In the genomic region with DNA sequence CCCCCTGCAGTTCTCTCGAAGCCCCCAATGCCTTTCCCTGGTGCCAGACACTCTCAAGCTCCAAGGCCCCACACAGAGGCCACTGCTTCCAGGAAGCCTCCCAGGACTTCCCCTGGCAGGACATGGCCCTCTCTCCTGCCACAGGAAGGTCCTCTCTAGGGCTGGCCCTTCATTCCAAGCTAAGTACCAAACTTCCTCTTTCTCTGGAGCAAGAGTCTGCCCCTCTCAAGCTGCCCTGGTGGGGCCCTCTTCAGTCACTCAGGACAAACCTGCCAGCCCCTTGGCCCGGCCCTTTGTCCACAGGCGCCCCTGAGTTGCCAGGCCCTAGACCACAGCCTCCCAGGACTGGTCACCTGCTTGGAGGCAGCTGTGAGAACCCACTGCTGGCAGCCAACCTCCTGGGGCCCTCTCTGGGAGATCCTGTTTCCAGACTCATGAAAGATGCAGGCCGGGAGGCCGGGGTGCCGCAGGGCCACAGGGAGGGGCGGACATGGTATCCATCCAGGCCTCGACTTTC, we compare ENCODE assay signal across 9 cellular contexts. TPM values are rescaled to one million over a fixed set of nuclear protein-coding genes. Genes with fewer than 3 reads are reported as not detected.
DNase-seq lines count a peak whose midpoint lies in the region; ATAC-seq and TF ChIP-seq lines count a peak whose summit lies in the region.
"Had no signal": no experiment of that assay in that cellular context is flagged by ENCODE, and none has a peak within 500 bp of the region (broad histone marks: within the 10 kb centered on the region; RNA-seq: fewer than 3 reads in every experiment).

No MANE protein-coding gene starts in this region.

- H3K27ac ChIP-seq in VCaP = peak overlapping the region; percentile 30; the same call in 1 of the 2 replicates

- no peaks in the 10 kb centered on the region for H3K27me3 Mint-ChIP-seq in glutamatergic neuron (ENCODE audit: unreplicated experiment)
- H3K27me3 Mint-ChIP-seq: memory B cell had no signal

- peak overlapping the region; percentile 64 for H3K27ac Mint-ChIP-seq in glutamatergic neuron (ENCODE audit: unreplicated experiment)

- DNase-seq in G401 (ENCODE audit: low spot score) (peak; percentile 7), glutamatergic neuron (no peak), pons (ENCODE audit: low spot score) (peak; percentile 53), GM13976 (ENCODE audit: low spot score) (no peak), GF-D8 (lab: John Stamatoyannopoulos, UW) (no peak), retina (no peak)

- H3K4me1 Mint-ChIP-seq in glutamatergic neuron (ENCODE audit: low read depth, unreplicated experiment) = peaks cover 21% of the 10 kb centered on the region

- no peaks in the 10 kb centered on the region for H3K36me3 Mint-ChIP-seq in glutamatergic neuron (ENCODE audit: unreplicated experiment)
- H3K36me3 Mint-ChIP-seq: memory B cell had no signal

- in situ Hi-C loops in G401 (cut with HindIII; ENCODE audit: low sequenced_read_pairs) (no loop called here), GM13976 (cut with MboI; ENCODE audit: low sequenced_read_pairs, unreplicated experiment) (no loop called here)

- ATAC-seq in GM21515 (IDR thresholded peaks at IDR 0.05; ENCODE audit: unreplicated experiment) = no peak

- no peaks in the 10 kb centered on the region for H3K9me3 Mint-ChIP-seq in glutamatergic neuron (ENCODE audit: unreplicated experiment)
- H3K9me3 Mint-ChIP-seq: memory B cell had no signal

- H3K4me3 Mint-ChIP-seq in glutamatergic neuron (ENCODE audit: unreplicated experiment) = peak overlapping the region; percentile 25
- H3K4me3 Mint-ChIP-seq: memory B cell had no signal

- TF ChIP-seq CTCF in VCaP (conservative IDR thresholded peaks at IDR 0.05) = no peak
- TF ChIP-seq CTCF in glutamatergic neuron (IDR thresholded peaks at IDR 0.05; ENCODE audit: partially characterized antibody, unreplicated experiment) = no peak
- TF ChIP-seq CTCF in GM13976 (IDR thresholded peaks at IDR 0.05; ENCODE audit: borderline replicate concordance, control extremely low read depth, extremely low read depth, insufficient read depth, missing control alignments) = no peak

RNA-seq across cellular contexts. Expression of gene NINJ1, which starts 6.6 kb away (rescaled TPM):
- total RNA-seq in G401 (2014; rRNA removed; shearing (Covaris generic)) = 25.6 and 28.4 TPM in 2 replicates
- total RNA-seq in glutamatergic neuron (ENCODE audit: unreplicated experiment) = 29.4 TPM

RNA-seq across cellular contexts. Expression of gene CARD19, which starts 31.4 kb away (rescaled TPM):
- total RNA-seq in G401 (2014; rRNA removed; shearing (Covaris generic)) = 31.4 and 36.7 TPM in 2 replicates
- total RNA-seq in glutamatergic neuron (ENCODE audit: unreplicated experiment) = 55.8 TPM

RNA-seq across cellular contexts. Expression of gene WNK2, which starts 56.5 kb away (rescaled TPM):
- total RNA-seq in G401 (2014; rRNA removed; shearing (Covaris generic)) = 5.8 and 8.9 TPM in 2 replicates
- total RNA-seq in glutamatergic neuron (ENCODE audit: unreplicated experiment) = 336 TPM

Comparison
In these comparisons a context has a peak if more than half of its experiments do, and no peak if none do; other contexts are left out.
1. DNase-seq: peak in G401 (single experiment) and pons (single experiment); none in glutamatergic neuron (single experiment), GM13976 (single experiment), GF-D8 (single experiment) and retina (single experiment).
2. RNA of gene WNK2, which starts 56.5 kb away (total RNA-seq): 336 TPM in glutamatergic neuron (single experiment); 5.8 to 8.9 TPM in G401; every median in the first group is over 10 times any median in the second.